Comparison of ENCODE assay signal across 8 cellular contexts in the genomic region with DNA sequence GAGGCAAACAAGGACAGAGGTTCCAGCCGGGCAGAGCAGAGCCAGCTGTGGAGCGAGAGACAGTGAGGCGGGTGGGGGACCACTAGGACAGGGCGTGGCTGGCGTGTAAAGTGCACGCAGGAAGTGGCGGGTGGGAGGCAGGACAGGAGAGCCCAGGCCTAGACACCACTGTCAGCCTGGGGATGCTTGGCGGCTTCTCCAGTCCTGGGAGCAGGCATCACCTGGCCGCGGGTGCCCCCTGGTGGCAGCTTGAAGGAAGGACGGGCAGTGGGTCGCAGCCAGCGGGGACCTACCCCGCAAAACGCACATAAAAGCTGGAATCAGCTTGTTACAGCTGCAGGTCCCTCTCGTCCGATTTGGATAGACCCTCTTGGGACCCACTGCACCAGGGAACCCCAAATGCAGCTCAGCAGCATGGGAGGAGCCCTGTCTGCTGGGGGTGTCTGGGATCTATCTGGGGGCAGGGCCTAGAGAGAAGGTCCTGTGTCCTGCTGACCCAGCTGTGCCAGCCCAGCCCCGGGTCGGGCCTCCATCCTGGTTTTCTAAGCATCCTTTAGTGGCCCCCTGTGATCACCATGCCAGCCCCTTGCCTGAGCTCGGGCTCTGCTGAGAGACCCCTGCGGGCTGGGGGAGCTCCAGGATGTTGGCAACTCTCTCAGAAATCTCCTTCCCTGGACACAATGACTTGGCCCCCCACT. TPM values are rescaled to one million over a fixed set of nuclear protein-coding genes. Genes with fewer than 3 reads are reported as not detected.
DNase-seq lines count a peak whose midpoint lies in the region; ATAC-seq and TF ChIP-seq lines count a peak whose summit lies in the region.

No MANE protein-coding gene starts in this region.

- intact Hi-C loops in thyroid gland (cut with DNase I), result loop anchor here (5.0 kb wide), 1 partner anchor 65 kb away; no protein-coding TSS in a partner anchor

- TF ChIP-seq CTCF in AG09309 (IDR thresholded peaks at IDR 0.05; ENCODE audit: control insufficient read depth, insufficient read depth, low read depth, low read length, missing control alignments) (peak; percentile 94), foreskin fibroblast (IDR thresholded peaks at IDR 0.05; ENCODE audit: low read depth, low read length) (peak; percentile 90), omental fat pad (IDR thresholded peaks at IDR 0.05) (peak in 1 of 3 donors; percentile 93), thyroid gland (IDR thresholded peaks at IDR 0.05) (peak; percentile 89 to 98 (median 94))

- H3K4me3 ChIP-seq in AG09309 (ENCODE audit: control insufficient read depth, low read depth, low read length), result no peak overlapping the region
- H3K4me3 ChIP-seq in foreskin fibroblast (ENCODE audit: low read depth in 1 of 2, low read length in 2 of 2), result no peak overlapping the region
- H3K4me3 ChIP-seq in thyroid gland (replicated peaks in 1 of 3), result no peak overlapping the region

- no peaks in the 10 kb centered on the region for H3K36me3 ChIP-seq in thyroid gland

- H3K27ac ChIP-seq in thyroid gland, result no peak overlapping the region

- no peaks in the 10 kb centered on the region for H3K27me3 ChIP-seq in thyroid gland

- DNase-seq in AG09309 (ENCODE audit: low read depth), result no peak
- peak; percentile 90 for DNase-seq in HuH-7 (ENCODE audit: low spot score)
- DNase-seq in RPMI7951 (ENCODE audit: low read depth), result peak; percentile 54
- DNase-seq in activated effector memory CD4-positive, alpha-beta T cell treated with Interleukin-2 at 50 U/mL for 16 hours, result peak; percentile 64
- DNase-seq in foreskin fibroblast, result peak; percentile 48 to 84
- DNase-seq in omental fat pad (ENCODE audit: low spot score), result peak; percentile 67
- DNase-seq in thyroid gland, result peak; percentile 79 to 83

- H3K9me3 ChIP-seq in thyroid gland, result no peaks in the 10 kb centered on the region

- ATAC-seq in GM18909 (IDR thresholded peaks at IDR 0.05; ENCODE audit: poor library complexity, unreplicated experiment), result peak; percentile 72
- ATAC-seq in omental fat pad (ENCODE audit: low FRiP score), result peak; percentile 78

- TF ChIP-seq POLR2A in thyroid gland (IDR thresholded peaks at IDR 0.05), result no peak

- H3K4me1 ChIP-seq in thyroid gland, result no peaks in the 10 kb centered on the region

- 4 to 7% methylated on average over 6 to 15 of the region's 21 CpGs for WGBS in thyroid gland, 2 donors

RNA-seq across cellular contexts. Expression of a gene that starts 57.7 kb away (rescaled TPM):
- 28.4 and 29.4 TPM in 2 replicates for total RNA-seq in RPMI7951 (2014; rRNA removed; shearing (Covaris generic))
- 10 to 100 TPM; 35.9 to 91.3 (median 38.2) TPM for total RNA-seq in omental fat pad
- total RNA-seq in thyroid gland, result 100 to 1,000 TPM; 124 to 174 (median 132) TPM
